ENCODE assay signal across 10 cellular contexts in the genomic region with DNA sequence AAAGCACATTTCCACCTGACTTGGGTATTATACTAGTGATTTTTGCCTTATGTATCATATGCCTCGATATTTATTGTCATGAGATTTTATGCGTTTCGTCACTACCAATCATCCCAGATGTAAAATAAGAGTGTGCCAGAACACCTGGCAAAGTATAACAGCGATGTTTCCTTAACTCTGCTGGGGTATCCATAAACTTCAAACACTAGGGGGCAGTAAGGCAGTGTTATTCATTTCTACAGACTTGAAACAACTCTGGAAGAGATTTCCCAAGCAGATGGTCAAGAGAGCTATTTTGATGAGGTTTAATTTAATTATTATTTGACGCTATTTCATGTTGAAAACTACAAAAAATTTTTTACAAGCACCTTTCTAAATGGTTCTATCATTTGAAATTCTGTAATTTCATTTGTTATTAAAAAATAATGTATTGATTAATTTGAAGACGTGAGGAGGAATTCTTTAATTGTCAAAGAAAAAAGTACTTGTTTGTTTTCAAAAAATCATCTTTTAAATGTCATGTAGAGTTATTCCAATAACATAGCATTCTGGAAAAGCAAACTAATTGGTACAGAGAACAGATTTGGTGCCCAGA.
DNase-seq lines count a peak whose midpoint lies in the region; ATAC-seq and TF ChIP-seq lines count a peak whose summit lies in the region.
"Had no signal": no experiment of that assay in that cellular context is flagged by ENCODE, and none has a peak within 500 bp of the region (broad histone marks: within the 10 kb centered on the region; RNA-seq: fewer than 3 reads in every experiment).

No MANE protein-coding gene starts in this region.

- no peak overlapping the region for H3K4me3 ChIP-seq in body of pancreas
- H3K4me3 ChIP-seq in smooth muscle cell = no peak overlapping the region

- H3K79me2 ChIP-seq in smooth muscle cell (ENCODE audit: low read depth) = no peaks in the 10 kb centered on the region

- no peaks in the 10 kb centered on the region for H3F3A ChIP-seq in smooth muscle cell (ENCODE audit: low read depth)

- H3K27me3 ChIP-seq in body of pancreas = no peaks in the 10 kb centered on the region
- H3K27me3 ChIP-seq in smooth muscle cell (ENCODE audit: low read depth) = no peaks in the 10 kb centered on the region

- intact Hi-C loops in body of pancreas (cut with DNase I) = no loop called here

- H3K9me3 ChIP-seq in body of pancreas = no peaks in the 10 kb centered on the region
- H3K9me3 ChIP-seq in smooth muscle cell (replicated peaks; ENCODE audit: low read depth) = peaks cover 7% of the 10 kb centered on the region

- TF ChIP-seq CTCF in body of pancreas (IDR thresholded peaks at IDR 0.05) = peak in 5 of 7 experiments; percentile 16 to 37 (median 24)
- TF ChIP-seq CTCF in smooth muscle cell (IDR thresholded peaks at IDR 0.05; ENCODE audit: borderline replicate concordance, insufficient read depth, poor library complexity, severe bottlenecking) = peak; percentile 30

- TF ChIP-seq POLR2A in body of pancreas (IDR thresholded peaks at IDR 0.05) = no peak
- TF ChIP-seq POLR2A in GM18505 (IDR thresholded peaks at IDR 0.05; ENCODE audit: borderline replicate concordance, extremely low read depth, insufficient read depth, insufficient read length) = no peak

- H3K4me1 ChIP-seq in body of pancreas (no peaks in the 10 kb centered on the region), smooth muscle cell (ENCODE audit: low read depth) (no peaks in the 10 kb centered on the region)

- H2AFZ ChIP-seq in smooth muscle cell (ENCODE audit: low read depth) = no peak overlapping the region

- ATAC-seq in body of pancreas (no peak), GM21737 (IDR thresholded peaks at IDR 0.05; ENCODE audit: unreplicated experiment) (no peak), GM18505 (IDR thresholded peaks at IDR 0.05; ENCODE audit: unreplicated experiment) (no peak)
- ATAC-seq: left colon had no signal

- H3K4me2 ChIP-seq in smooth muscle cell = no peak overlapping the region

- DNase-seq in SIG-M5 treated with dmso at 0.1 percent for 504 hours (lab: John Stamatoyannopoulos, UW; ENCODE audit: unreplicated experiment) (peak; percentile 34), SIG-M5 (lab: John Stamatoyannopoulos, UW) (no peak), NCI-H748 treated with DMSO at 0.1 percent for 48 hours (lab: John Stamatoyannopoulos, UW) (peak; percentile 22), body of pancreas (no peak), smooth muscle cell (lab: John Stamatoyannopoulos, UW; ENCODE audit: unreplicated experiment) (no peak), NCI-H345 treated with DMSO at 0.1 percent for 48 hours (lab: John Stamatoyannopoulos, UW; ENCODE audit: unreplicated experiment) (no peak)
- DNase-seq: activated CD4-positive, alpha-beta T cell treated with anti-CD3 and anti-CD28 coated beads, Interleukin-2, amount 50 U/mL, for 1 hour; left colon had no signal

- no peak overlapping the region for H3K27ac ChIP-seq in body of pancreas
- H3K27ac ChIP-seq in smooth muscle cell (ENCODE audit: low read depth) = no peak overlapping the region

- no peaks in the 10 kb centered on the region for H4K20me1 ChIP-seq in smooth muscle cell (ENCODE audit: low read depth)

- WGBS in body of pancreas, 2 donors = 28 to 30% methylated on average over 6 of the region's 6 CpGs
- WGBS in smooth muscle cell (ENCODE audit: low lambda C conversion rate) = 27% methylated on average over 6 of the region's 6 CpGs

- no peak overlapping the region for H3K9ac ChIP-seq in smooth muscle cell (ENCODE audit: low read depth)

- H3K36me3 ChIP-seq in body of pancreas (replicated peaks in 1 of 2; ENCODE audit: insufficient read depth in 1 of 2, low read depth in 2 of 2) (no peaks in the 10 kb centered on the region), smooth muscle cell (ENCODE audit: low read depth) (no peaks in the 10 kb centered on the region)

Comparison
In these comparisons a context has a peak if more than half of its experiments do, and no peak if none do; other contexts are left out.
1. DNase-seq: peak in SIG-M5 treated with dmso at 0.1 percent for 504 hours (single experiment) and NCI-H748 treated with DMSO at 0.1 percent for 48 hours (single experiment); none in SIG-M5 (single experiment), body of pancreas (0 of 4), smooth muscle cell (single experiment) and NCI-H345 treated with DMSO at 0.1 percent for 48 hours (single experiment).